In the genomic region with DNA sequence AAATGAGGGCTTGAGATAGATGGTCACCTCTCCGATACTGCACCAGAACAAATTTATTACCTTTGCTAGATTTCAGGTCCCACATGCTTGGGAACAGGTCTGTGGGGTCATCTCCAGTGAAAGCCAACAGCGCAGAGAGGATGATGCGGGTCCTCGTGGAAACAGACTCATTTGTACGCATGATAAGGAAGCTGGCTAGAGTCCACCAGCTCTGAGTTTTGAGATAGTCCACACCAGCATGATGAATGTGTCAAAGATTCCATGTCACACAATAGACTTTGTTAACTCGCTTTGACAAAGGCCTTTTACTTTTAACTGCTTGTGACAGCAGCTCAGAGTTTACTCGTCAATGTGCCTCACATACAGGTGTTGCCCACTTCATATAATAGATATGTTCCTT, we compare ENCODE assay signal across 1 cellular context.
A peak's percentile ranks its signal among the peaks of the same experiment; 100 is the strongest.
TF ChIP-seq lines count a peak whose summit lies in the region.

No MANE protein-coding gene starts in this region.

TF ChIP-seq in K562, 482 proteins besides CTCF, POLR2A, EP300 and RAD21 (continued from another document and continues in another):
- TF ChIP-seq, protein P1, sequence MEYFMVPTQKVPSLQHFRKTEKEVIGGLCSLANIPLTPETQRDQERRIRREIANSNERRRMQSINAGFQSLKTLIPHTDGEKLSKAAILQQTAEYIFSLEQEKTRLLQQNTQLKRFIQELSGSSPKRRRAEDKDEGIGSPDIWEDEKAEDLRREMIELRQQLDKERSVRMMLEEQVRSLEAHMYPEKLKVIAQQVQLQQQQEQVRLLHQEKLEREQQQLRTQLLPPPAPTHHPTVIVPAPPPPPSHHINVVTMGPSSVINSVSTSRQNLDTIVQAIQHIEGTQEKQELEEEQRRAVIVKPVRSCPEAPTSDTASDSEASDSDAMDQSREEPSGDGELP (CRISPR knock-in tag; IDR thresholded peaks at IDR 0.05; ENCODE audit: borderline replicate concordance), result no peak
- TF ChIP-seq HNRNPUL1 (IDR thresholded peaks at IDR 0.05; ENCODE audit: low read length) (no peak), CTCFL (IDR thresholded peaks at IDR 0.05; ENCODE audit: borderline replicate concordance, insufficient read depth, low read depth, low read length, poor library complexity, severe bottlenecking) (no peak), SMAD3 (CRISPR knock-in tag; conservative IDR thresholded peaks at IDR 0.05) (peak; percentile 67; the same call in 1 of the 2 replicates), ZNF143 (CRISPR knock-in tag; IDR thresholded peaks at IDR 0.05) (no peak), DDX20 (tag; IDR thresholded peaks at IDR 0.05; ENCODE audit: low read depth) (no peak), ZNF324 (CRISPR knock-in tag; IDR thresholded peaks at IDR 0.05) (no peak), ATF1 (CRISPR knock-in tag; IDR thresholded peaks at IDR 0.05) (no peak), ATF1 (tag; IDR thresholded peaks at IDR 0.05) (peak; percentile 47), SMARCE1 (IDR thresholded peaks at IDR 0.05) (peak; percentile 57), ZNF507 (tag; conservative IDR thresholded peaks at IDR 0.05) (no peak), TAF7 (tag; IDR thresholded peaks at IDR 0.05) (no peak), FOXP1 (CRISPR knock-in tag; IDR thresholded peaks at IDR 0.05) (no peak), DMBX1 (CRISPR knock-in tag; IDR thresholded peaks at IDR 0.05; ENCODE audit: borderline replicate concordance) (peak; percentile 53; the same call in 1 of the 2 replicates), GABPA (tag; conservative IDR thresholded peaks at IDR 0.05; ENCODE audit: low read depth) (no peak), CCNT2 (IDR thresholded peaks at IDR 0.05; ENCODE audit: borderline replicate concordance, extremely low read depth, insufficient read length, low read depth, low read length) (no peak), GATA2 (CRISPR knock-in tag; IDR thresholded peaks at IDR 0.05) (no peak), IRF2 (CRISPR knock-in tag; IDR thresholded peaks at IDR 0.05) (no peak), ZNF3 (CRISPR knock-in tag; IDR thresholded peaks at IDR 0.05) (no peak), JUND (IDR thresholded peaks at IDR 0.05; ENCODE audit: borderline replicate concordance, low read depth, low read length) (peak; percentile 47; the same call in 1 of the 2 replicates), JUND (tag; IDR thresholded peaks at IDR 0.05; ENCODE audit: borderline replicate concordance, low read depth, low read length) (peak; percentile 76; the same call in 2 of the 3 replicates), FOXM1 (IDR thresholded peaks at IDR 0.05; ENCODE audit: low read depth) (no peak), FOXM1 (CRISPR knock-in tag; IDR thresholded peaks at IDR 0.05; ENCODE audit: low read depth) (no peak), HNRNPH1 (optimal IDR thresholded peaks at IDR 0.05; ENCODE audit: low read depth, low read length) (no peak), ARID1B (IDR thresholded peaks at IDR 0.05) (peak; percentile 91), SMC3 (conservative IDR thresholded peaks at IDR 0.05; ENCODE audit: insufficient read depth, low read depth, low read length) (no peak), ZNF764 (CRISPR knock-in tag; IDR thresholded peaks at IDR 0.05; ENCODE audit: low read depth) (no peak), TRIM24 (IDR thresholded peaks at IDR 0.05) (peak in 1 of 2 experiments; percentile 42; a peak in 1 of 4 replicates), SRSF3 (IDR thresholded peaks at IDR 0.05; ENCODE audit: insufficient read depth, low read length) (no peak), BCOR (IDR thresholded peaks at IDR 0.05) (0 out of 2 replicates have a peak, but pooled peaks have one; percentile 20), ZNF197 (CRISPR knock-in tag; IDR thresholded peaks at IDR 0.05; ENCODE audit: low read depth) (no peak), SRSF9 (IDR thresholded peaks at IDR 0.05; ENCODE audit: borderline replicate concordance, low read depth, low read length) (no peak), GTF2E2 (tag; IDR thresholded peaks at IDR 0.05) (no peak), ZBTB49 (CRISPR knock-in tag; IDR thresholded peaks at IDR 0.05; ENCODE audit: borderline replicate concordance) (no peak), CC2D1A (IDR thresholded peaks at IDR 0.05) (no peak), MTA3 (IDR thresholded peaks at IDR 0.05; ENCODE audit: borderline replicate concordance) (peak; percentile 42; the same call in 1 of the 2 replicates), ILF3 (IDR thresholded peaks at IDR 0.05; ENCODE audit: borderline replicate concordance) (no peak), SMARCC2 (IDR thresholded peaks at IDR 0.05; ENCODE audit: low read depth) (0 out of 2 replicates have a peak, but pooled peaks have one; percentile 30), NUFIP1 (IDR thresholded peaks at IDR 0.05; ENCODE audit: partially characterized antibody) (no peak), MED1 (CRISPR knock-in tag; IDR thresholded peaks at IDR 0.05; ENCODE audit: borderline replicate concordance) (no peak), MIER1 (IDR thresholded peaks at IDR 0.05; ENCODE audit: low read depth) (no peak), ZKSCAN3 (CRISPR knock-in tag; IDR thresholded peaks at IDR 0.05) (no peak), POLR2AphosphoS2 (IDR thresholded peaks at IDR 0.05; ENCODE audit: low read length) (no peak), SREBF2 (CRISPR knock-in tag; IDR thresholded peaks at IDR 0.05) (no peak), DPF2 (IDR thresholded peaks at IDR 0.05) (peak; percentile 83), SP1 (CRISPR knock-in tag; IDR thresholded peaks at IDR 0.05) (no peak), MTA1 (IDR thresholded peaks at IDR 0.05; ENCODE audit: borderline replicate concordance) (no peak), SP2 (IDR thresholded peaks at IDR 0.05; ENCODE audit: extremely low read depth, low read depth, low read length, poor library complexity, severe bottlenecking) (no peak)
- TF ChIP-seq, protein P2, sequence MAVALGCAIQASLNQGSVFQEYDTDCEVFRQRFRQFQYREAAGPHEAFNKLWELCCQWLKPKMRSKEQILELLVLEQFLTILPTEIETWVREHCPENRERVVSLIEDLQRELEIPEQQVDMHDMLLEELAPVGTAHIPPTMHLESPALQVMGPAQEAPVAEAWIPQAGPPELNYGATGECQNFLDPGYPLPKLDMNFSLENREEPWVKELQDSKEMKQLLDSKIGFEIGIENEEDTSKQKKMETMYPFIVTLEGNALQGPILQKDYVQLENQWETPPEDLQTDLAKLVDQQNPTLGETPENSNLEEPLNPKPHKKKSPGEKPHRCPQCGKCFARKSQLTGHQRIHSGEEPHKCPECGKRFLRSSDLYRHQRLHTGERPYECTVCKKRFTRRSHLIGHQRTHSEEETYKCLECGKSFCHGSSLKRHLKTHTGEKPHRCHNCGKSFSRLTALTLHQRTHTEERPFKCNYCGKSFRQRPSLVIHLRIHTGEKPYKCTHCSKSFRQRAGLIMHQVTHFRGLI (CRISPR knock-in tag; IDR thresholded peaks at IDR 0.05), result 0 out of 2 replicates have a peak, but pooled peaks have one; percentile 25
- TF ChIP-seq, protein P3, sequence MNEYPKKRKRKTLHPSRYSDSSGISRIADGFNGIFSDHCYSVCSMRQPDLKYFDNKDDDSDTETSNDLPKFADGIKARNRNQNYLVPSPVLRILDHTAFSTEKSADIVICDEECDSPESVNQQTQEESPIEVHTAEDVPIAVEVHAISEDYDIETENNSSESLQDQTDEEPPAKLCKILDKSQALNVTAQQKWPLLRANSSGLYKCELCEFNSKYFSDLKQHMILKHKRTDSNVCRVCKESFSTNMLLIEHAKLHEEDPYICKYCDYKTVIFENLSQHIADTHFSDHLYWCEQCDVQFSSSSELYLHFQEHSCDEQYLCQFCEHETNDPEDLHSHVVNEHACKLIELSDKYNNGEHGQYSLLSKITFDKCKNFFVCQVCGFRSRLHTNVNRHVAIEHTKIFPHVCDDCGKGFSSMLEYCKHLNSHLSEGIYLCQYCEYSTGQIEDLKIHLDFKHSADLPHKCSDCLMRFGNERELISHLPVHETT (CRISPR knock-in tag; conservative IDR thresholded peaks at IDR 0.05 in 1 of 2, IDR thresholded peaks at IDR 0.05 in 1 of 2), result peak in 1 of 2 experiments; percentile 35; a peak in 1 of 4 replicates
- TF ChIP-seq, protein P4, sequence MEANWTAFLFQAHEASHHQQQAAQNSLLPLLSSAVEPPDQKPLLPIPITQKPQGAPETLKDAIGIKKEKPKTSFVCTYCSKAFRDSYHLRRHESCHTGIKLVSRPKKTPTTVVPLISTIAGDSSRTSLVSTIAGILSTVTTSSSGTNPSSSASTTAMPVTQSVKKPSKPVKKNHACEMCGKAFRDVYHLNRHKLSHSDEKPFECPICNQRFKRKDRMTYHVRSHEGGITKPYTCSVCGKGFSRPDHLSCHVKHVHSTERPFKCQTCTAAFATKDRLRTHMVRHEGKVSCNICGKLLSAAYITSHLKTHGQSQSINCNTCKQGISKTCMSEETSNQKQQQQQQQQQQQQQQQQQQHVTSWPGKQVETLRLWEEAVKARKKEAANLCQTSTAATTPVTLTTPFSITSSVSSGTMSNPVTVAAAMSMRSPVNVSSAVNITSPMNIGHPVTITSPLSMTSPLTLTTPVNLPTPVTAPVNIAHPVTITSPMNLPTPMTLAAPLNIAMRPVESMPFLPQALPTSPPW (CRISPR knock-in tag; IDR thresholded peaks at IDR 0.05), result 0 out of 2 replicates have a peak, but pooled peaks have one; percentile 15
- TF ChIP-seq, protein P5, sequence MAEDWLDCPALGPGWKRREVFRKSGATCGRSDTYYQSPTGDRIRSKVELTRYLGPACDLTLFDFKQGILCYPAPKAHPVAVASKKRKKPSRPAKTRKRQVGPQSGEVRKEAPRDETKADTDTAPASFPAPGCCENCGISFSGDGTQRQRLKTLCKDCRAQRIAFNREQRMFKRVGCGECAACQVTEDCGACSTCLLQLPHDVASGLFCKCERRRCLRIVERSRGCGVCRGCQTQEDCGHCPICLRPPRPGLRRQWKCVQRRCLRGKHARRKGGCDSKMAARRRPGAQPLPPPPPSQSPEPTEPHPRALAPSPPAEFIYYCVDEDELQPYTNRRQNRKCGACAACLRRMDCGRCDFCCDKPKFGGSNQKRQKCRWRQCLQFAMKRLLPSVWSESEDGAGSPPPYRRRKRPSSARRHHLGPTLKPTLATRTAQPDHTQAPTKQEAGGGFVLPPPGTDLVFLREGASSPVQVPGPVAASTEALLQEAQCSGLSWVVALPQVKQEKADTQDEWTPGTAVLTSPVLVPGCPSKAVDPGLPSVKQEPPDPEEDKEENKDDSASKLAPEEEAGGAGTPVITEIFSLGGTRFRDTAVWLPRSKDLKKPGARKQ (CRISPR knock-in tag; IDR thresholded peaks at IDR 0.05), result no peak
- TF ChIP-seq, protein P6, sequence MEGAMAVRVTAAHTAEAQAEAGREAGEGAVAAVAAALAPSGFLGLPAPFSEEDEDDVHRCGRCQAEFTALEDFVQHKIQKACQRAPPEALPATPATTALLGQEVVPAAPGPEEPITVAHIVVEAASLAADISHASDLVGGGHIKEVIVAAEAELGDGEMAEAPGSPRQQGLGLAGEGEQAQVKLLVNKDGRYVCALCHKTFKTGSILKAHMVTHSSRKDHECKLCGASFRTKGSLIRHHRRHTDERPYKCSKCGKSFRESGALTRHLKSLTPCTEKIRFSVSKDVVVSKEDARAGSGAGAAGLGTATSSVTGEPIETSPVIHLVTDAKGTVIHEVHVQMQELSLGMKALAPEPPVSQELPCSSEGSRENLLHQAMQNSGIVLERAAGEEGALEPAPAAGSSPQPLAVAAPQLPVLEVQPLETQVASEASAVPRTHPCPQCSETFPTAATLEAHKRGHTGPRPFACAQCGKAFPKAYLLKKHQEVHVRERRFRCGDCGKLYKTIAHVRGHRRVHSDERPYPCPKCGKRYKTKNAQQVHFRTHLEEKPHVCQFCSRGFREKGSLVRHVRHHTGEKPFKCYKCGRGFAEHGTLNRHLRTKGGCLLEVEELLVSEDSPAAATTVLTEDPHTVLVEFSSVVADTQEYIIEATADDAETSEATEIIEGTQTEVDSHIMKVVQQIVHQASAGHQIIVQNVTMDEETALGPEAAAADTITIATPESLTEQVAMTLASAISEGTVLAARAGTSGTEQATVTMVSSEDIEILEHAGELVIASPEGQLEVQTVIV (CRISPR knock-in tag; IDR thresholded peaks at IDR 0.05; ENCODE audit: borderline replicate concordance), result no peak
- TF ChIP-seq, protein P7, sequence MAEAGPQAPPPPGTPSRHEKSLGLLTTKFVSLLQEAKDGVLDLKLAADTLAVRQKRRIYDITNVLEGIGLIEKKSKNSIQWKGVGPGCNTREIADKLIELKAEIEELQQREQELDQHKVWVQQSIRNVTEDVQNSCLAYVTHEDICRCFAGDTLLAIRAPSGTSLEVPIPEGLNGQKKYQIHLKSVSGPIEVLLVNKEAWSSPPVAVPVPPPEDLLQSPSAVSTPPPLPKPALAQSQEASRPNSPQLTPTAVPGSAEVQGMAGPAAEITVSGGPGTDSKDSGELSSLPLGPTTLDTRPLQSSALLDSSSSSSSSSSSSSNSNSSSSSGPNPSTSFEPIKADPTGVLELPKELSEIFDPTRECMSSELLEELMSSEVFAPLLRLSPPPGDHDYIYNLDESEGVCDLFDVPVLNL (CRISPR knock-in tag; IDR thresholded peaks at IDR 0.05; ENCODE audit: low read depth), result no peak
